Comparison of ENCODE assay signal across 9 cellular contexts in the genomic region with DNA sequence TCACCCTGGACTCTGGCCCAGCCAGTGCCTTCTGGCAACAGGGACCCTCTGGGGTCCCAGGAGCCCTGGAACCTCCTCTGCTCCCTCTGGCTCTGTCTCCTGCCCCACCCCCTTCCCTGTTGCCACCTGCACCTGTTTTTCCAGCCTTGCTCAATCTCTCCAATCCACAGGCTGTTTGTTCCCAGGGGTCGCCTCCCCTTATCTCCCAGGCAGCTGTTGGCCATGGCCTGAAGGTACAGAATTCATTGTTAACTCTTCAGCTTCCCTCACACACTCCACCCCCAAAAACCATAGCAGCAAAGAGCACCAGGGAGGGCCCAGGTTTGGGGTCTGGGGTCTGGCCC. TPM values are rescaled to one million over a fixed set of nuclear protein-coding genes. Genes with fewer than 3 reads are reported as not detected.
A peak's percentile ranks its signal among the peaks of the same experiment; 100 is the strongest.
DNase-seq lines count a peak whose midpoint lies in the region; ATAC-seq and TF ChIP-seq lines count a peak whose summit lies in the region.
"Had no signal": no experiment of that assay in that cellular context is flagged by ENCODE, and none has a peak within 500 bp of the region (broad histone marks: within the 10 kb centered on the region; RNA-seq: fewer than 3 reads in every experiment).

No MANE protein-coding gene starts in this region.

- no peak overlapping the region for H3K4me3 ChIP-seq in CD4-positive, alpha-beta memory T cell (ENCODE audit: low read length in 2 of 2)
- no peak overlapping the region for H3K4me3 ChIP-seq in body of pancreas

- CTCF ChIA-PET in CD4-positive, alpha-beta memory T cell (lab: Charles Lee; ENCODE audit: partially characterized antibody): interaction anchor here (0.9 to 2.8 kb wide), 7 partner anchors 15 to 54 kb away, joined by 3 to 9 read pairs (median 4); no protein-coding TSS in a partner anchor

- no peaks in the 10 kb centered on the region for H3K27me3 ChIP-seq in CD4-positive, alpha-beta memory T cell (ENCODE audit: insufficient read depth, low read length)
- H3K27me3 ChIP-seq in body of pancreas: no peaks in the 10 kb centered on the region

- 0 to 11% methylated on average over 1 of the region's 1 CpG for WGBS in body of pancreas, 2 donors

- H3K27me3 Mint-ChIP-seq in CD4-positive, alpha-beta memory T cell: no peaks in the 10 kb centered on the region
- H3K27me3 Mint-ChIP-seq in nephron progenitor cell (ENCODE audit: low read depth, poor library complexity): no peaks in the 10 kb centered on the region

- H3K36me3 Mint-ChIP-seq in CD4-positive, alpha-beta memory T cell: no peaks in the 10 kb centered on the region
- H3K36me3 Mint-ChIP-seq in nephron progenitor cell (ENCODE audit: low read depth): no peaks in the 10 kb centered on the region

- H3K4me3 Mint-ChIP-seq in CD4-positive, alpha-beta memory T cell: peak overlapping the region in 3 of 8 donors; percentile 10 to 54 (median 44)
- peak overlapping the region; percentile 7 for H3K4me3 Mint-ChIP-seq in nephron progenitor cell

- peak overlapping the region; percentile 66 for H3K27ac ChIP-seq in CD4-positive, alpha-beta memory T cell (ENCODE audit: low read depth, low read length)
- H3K27ac ChIP-seq in body of pancreas: peak overlapping the region; percentile 95 to 98 (median 97)

- intact Hi-C loops in CD4-positive, alpha-beta memory T cell (cut with micrococcal nuclease): loop anchor here (5.0 kb wide), 1 partner anchor 37 kb away; no protein-coding TSS in a partner anchor
- intact Hi-C loops in body of pancreas (cut with DNase I): no loop called here

- TF ChIP-seq CTCF in body of pancreas (IDR thresholded peaks at IDR 0.05): no peak
- no peak for TF ChIP-seq CTCF in nephron progenitor cell (IDR thresholded peaks at IDR 0.05)

- peaks cover 41 to 72% (median 54%) of the 10 kb centered on the region in 4 donors for H3K4me1 Mint-ChIP-seq in CD4-positive, alpha-beta memory T cell
- peaks cover 76% of the 10 kb centered on the region for H3K4me1 Mint-ChIP-seq in nephron progenitor cell

- no peaks in the 10 kb centered on the region for H3K36me3 ChIP-seq in CD4-positive, alpha-beta memory T cell (ENCODE audit: insufficient read depth, low read length)
- no peaks in the 10 kb centered on the region for H3K36me3 ChIP-seq in body of pancreas (replicated peaks in 1 of 2; ENCODE audit: insufficient read depth in 1 of 2, low read depth in 2 of 2)

- peaks cover 72% of the 10 kb centered on the region for H3K4me1 ChIP-seq in CD4-positive, alpha-beta memory T cell (ENCODE audit: insufficient read depth, low read length)
- peaks cover 97% of the 10 kb centered on the region for H3K4me1 ChIP-seq in body of pancreas

- POLR2A ChIA-PET in CD4-positive, alpha-beta memory T cell (lab: Charles Lee; ENCODE audit: partially characterized antibody): interaction anchor here (0.7 to 33.8 kb wide), 9 partner anchors 9 to 53 kb away, joined by 3 to 688 read pairs (median 5); a partner anchor contains a TSS

- H3K27ac Mint-ChIP-seq in CD4-positive, alpha-beta memory T cell: peak overlapping the region; percentile 6 to 97 (median 91)
- H3K27ac Mint-ChIP-seq in nephron progenitor cell: peak overlapping the region; percentile 21

- no peaks in the 10 kb centered on the region for H3K9me3 ChIP-seq in CD4-positive, alpha-beta memory T cell (ENCODE audit: control insufficient read depth in 1 of 2, low read length in 2 of 2)
- H3K9me3 ChIP-seq in body of pancreas: no peaks in the 10 kb centered on the region

- H3K9me3 Mint-ChIP-seq in CD4-positive, alpha-beta memory T cell: no peaks in the 10 kb centered on the region
- no peaks in the 10 kb centered on the region for H3K9me3 Mint-ChIP-seq in nephron progenitor cell

- no peak for TF ChIP-seq POLR2A in body of pancreas (IDR thresholded peaks at IDR 0.05)

- no peak for DNase-seq in CD4-positive, alpha-beta memory T cell
- DNase-seq in NCI-H146 treated with DMSO at 0.1 percent for 48 hours (lab: John Stamatoyannopoulos, UW; ENCODE audit: unreplicated experiment) (peak; percentile 80), body of pancreas (peak; percentile 84 to 94 (median 90)), nephron progenitor cell (no peak), amygdala (lab: John Stamatoyannopoulos, UW) (no peak)
- DNase-seq in activated T-cell treated with anti-CD3 and anti-CD28 coated beads, Interleukin-2, amount 50 U/mL, for 48 hours: no peak
- DNase-seq: dermis blood vessel endothelial cell had no signal

- peak; percentile 64 for ATAC-seq in body of pancreas
- no peak for ATAC-seq in GM19467 (IDR thresholded peaks at IDR 0.05; ENCODE audit: unreplicated experiment)
- no peak for ATAC-seq in GM21717 (IDR thresholded peaks at IDR 0.05; ENCODE audit: unreplicated experiment)

RNA-seq across cellular contexts. Expression of a gene that starts 39.3 kb away (rescaled TPM):
- 100 to 1,000 TPM in 1 of 2 experiments, 10 to 100 TPM in 1; 93.7 to 104 TPM for total RNA-seq in CD4-positive, alpha-beta memory T cell
- polyA plus RNA-seq in CD4-positive, alpha-beta memory T cell: 100 to 1,000 TPM in 1 of 2 donors, 10 to 100 TPM in 1; 74.3 to 102 TPM
- 10 to 100 TPM; 36.8 to 46.1 TPM for total RNA-seq in body of pancreas

Comparison
In these comparisons a context has a peak if more than half of its experiments do, and no peak if none do; other contexts are left out.
1. DNase-seq: peak in NCI-H146 treated with DMSO at 0.1 percent for 48 hours (single experiment) and body of pancreas (4 of 4); none in CD4-positive, alpha-beta memory T cell (0 of 5), nephron progenitor cell (single experiment), amygdala (0 of 56) and activated T-cell treated with anti-CD3 and anti-CD28 coated beads, Interleukin-2, amount 50 U/mL, for 48 hours (0 of 2).